ENCODE assay signal across 8 cellular contexts in genomic region chr6:152858151-152858550, GRCh38.
"Had no signal": no experiment of that assay in that cellular context is flagged by ENCODE, and none has a peak within 500 bp of the region (broad histone marks: within the 10 kb centered on the region; RNA-seq: fewer than 3 reads in every experiment).

No MANE protein-coding gene starts in this region.

- H3K4me3 Mint-ChIP-seq: GM23338, H9 had no signal

- H3K27ac Mint-ChIP-seq: GM23338, H9, HFFc6 had no signal

- H3K9me3 Mint-ChIP-seq: GM23338, H9, HFFc6 had no signal

- DNase-seq: GM23248, GOT3, H7, H9, HCEC 1CT, HFFc6 had no signal

- ATAC-seq: GM23338, HCT116 had no signal
